In genomic region chr17:17781591-17782424, GRCh38 we compare ENCODE assay signal across 8 cellular contexts. TPM values are rescaled to one million over a fixed set of nuclear protein-coding genes. Genes with fewer than 3 reads are reported as not detected.
DNase-seq lines count a peak whose midpoint lies in the region; ATAC-seq and TF ChIP-seq lines count a peak whose summit lies in the region.

No MANE protein-coding gene starts in this region.

- peaks cover 17% of the 10 kb centered on the region for H3K27me3 Mint-ChIP-seq in CD4-positive, CD25-positive, alpha-beta regulatory T cell

- H3K27me3 ChIP-seq in CD4-positive, CD25-positive, alpha-beta regulatory T cell (ENCODE audit: control insufficient read depth, insufficient read depth, low read length), result no peaks in the 10 kb centered on the region

- TF ChIP-seq CTCF in WI38 (IDR thresholded peaks at IDR 0.05; ENCODE audit: low read depth, low read length) (no peak), GM10266 (IDR thresholded peaks at IDR 0.05; ENCODE audit: control insufficient read depth, insufficient read depth, low read depth, missing control alignments) (no peak), GM13977 (IDR thresholded peaks at IDR 0.05; ENCODE audit: extremely low read depth, insufficient read depth, missing control alignments) (no peak)

- H3K36me3 Mint-ChIP-seq in CD4-positive, CD25-positive, alpha-beta regulatory T cell, result no peaks in the 10 kb centered on the region
- H3K36me3 Mint-ChIP-seq in stimulated activated effector memory CD8-positive, alpha-beta T cell treated with anti-CD3 and anti-CD28 coated beads, Interleukin-12 subunit alpha, Interleukin-12 subunit beta, amount 100 ng/mL, for 72 hours, result no peaks in the 10 kb centered on the region

- H3K4me1 ChIP-seq in CD4-positive, CD25-positive, alpha-beta regulatory T cell (ENCODE audit: control insufficient read depth, insufficient read depth, low read length, poor library complexity, severe bottlenecking), result peaks cover 30% of the 10 kb centered on the region

- H3K36me3 ChIP-seq in CD4-positive, CD25-positive, alpha-beta regulatory T cell (ENCODE audit: control insufficient read depth, insufficient read depth, low read length), result no peaks in the 10 kb centered on the region

- H3K4me3 Mint-ChIP-seq in CD4-positive, CD25-positive, alpha-beta regulatory T cell, result peak overlapping the region in 3 of 4 donors; percentile 67 to 74 (median 68)
- peak overlapping the region; percentile 64 for H3K4me3 Mint-ChIP-seq in stimulated activated effector memory CD8-positive, alpha-beta T cell treated with anti-CD3 and anti-CD28 coated beads, Interleukin-12 subunit alpha, Interleukin-12 subunit beta, amount 100 ng/mL, for 72 hours

- peak in 1 of 3 donors; percentile 22 for DNase-seq in CD4-positive, CD25-positive, alpha-beta regulatory T cell
- peak; percentile 32 for DNase-seq in KBM-7
- DNase-seq in dermis blood vessel endothelial cell, result peak; percentile 37
- peak; percentile 64 for DNase-seq in left lobe of liver (ENCODE audit: low spot score)
- peak in 1 of 2 donors; percentile 62 for DNase-seq in stimulated activated effector memory CD8-positive, alpha-beta T cell treated with anti-CD3 and anti-CD28 coated beads, Interleukin-12 subunit alpha, Interleukin-12 subunit beta, amount 100 ng/mL, for 72 hours (ENCODE audit: low spot score in 2 of 2)
- no peak for DNase-seq in GM10266 (ENCODE audit: extremely low spot score)
- no peak for DNase-seq in GM13977 (ENCODE audit: low spot score)

- H3K4me1 Mint-ChIP-seq in CD4-positive, CD25-positive, alpha-beta regulatory T cell, result peaks cover 0 to 27% (median 10%) of the 10 kb centered on the region in 4 donors
- peaks cover 36% of the 10 kb centered on the region for H3K4me1 Mint-ChIP-seq in stimulated activated effector memory CD8-positive, alpha-beta T cell treated with anti-CD3 and anti-CD28 coated beads, Interleukin-12 subunit alpha, Interleukin-12 subunit beta, amount 100 ng/mL, for 72 hours

- H3K9me3 Mint-ChIP-seq in CD4-positive, CD25-positive, alpha-beta regulatory T cell, result peaks cover 0 to 1% (median 0%) of the 10 kb centered on the region in 7 donors
- H3K9me3 Mint-ChIP-seq in stimulated activated effector memory CD8-positive, alpha-beta T cell treated with anti-CD3 and anti-CD28 coated beads, Interleukin-12 subunit alpha, Interleukin-12 subunit beta, amount 100 ng/mL, for 72 hours, result no peaks in the 10 kb centered on the region

- H3K27ac Mint-ChIP-seq in CD4-positive, CD25-positive, alpha-beta regulatory T cell, result no peak overlapping the region
- H3K27ac Mint-ChIP-seq in stimulated activated effector memory CD8-positive, alpha-beta T cell treated with anti-CD3 and anti-CD28 coated beads, Interleukin-12 subunit alpha, Interleukin-12 subunit beta, amount 100 ng/mL, for 72 hours, result peak overlapping the region; percentile 39

- no peak overlapping the region for H3K4me3 ChIP-seq in CD4-positive, CD25-positive, alpha-beta regulatory T cell (ENCODE audit: low read depth, low read length)
- H3K4me3 ChIP-seq in WI38 (ENCODE audit: low read depth, low read length), result peak overlapping the region; percentile 47

- no peak overlapping the region for H3K27ac ChIP-seq in CD4-positive, CD25-positive, alpha-beta regulatory T cell (ENCODE audit: insufficient read depth, low read length, poor library complexity, severe bottlenecking)

- peak in 1 of 2 donors; percentile 12 for ATAC-seq in CD4-positive, CD25-positive, alpha-beta regulatory T cell (ENCODE audit: low read depth in 2 of 2)
- peak; percentile 53 for ATAC-seq in left lobe of liver
- ATAC-seq in stimulated activated effector memory CD8-positive, alpha-beta T cell treated with anti-CD3 and anti-CD28 coated beads, Interleukin-12 subunit alpha, Interleukin-12 subunit beta, amount 100 ng/mL, for 72 hours, result peak; percentile 23

- in situ Hi-C loops in KBM-7 (cut with MboI; ENCODE audit: low pct_unique_long_range_greater_than_20kb, low sequenced_read_pairs), result no loop called here
- in situ Hi-C loops in GM13977 (cut with MboI; ENCODE audit: low pct_unique_long_range_greater_than_20kb, low sequenced_read_pairs, unreplicated experiment), result no loop called here

- H3K9me3 ChIP-seq in CD4-positive, CD25-positive, alpha-beta regulatory T cell (ENCODE audit: control insufficient read depth in 2 of 2, low read length in 2 of 2), result no peaks in the 10 kb centered on the region

RNA-seq across cellular contexts. Expression of gene SREBF1, which starts 55.0 kb away (rescaled TPM):
- total RNA-seq in CD4-positive, CD25-positive, alpha-beta regulatory T cell, result 141 TPM
- polyA plus RNA-seq in CD4-positive, CD25-positive, alpha-beta regulatory T cell, result 1 to 10 TPM; 4.5 to 6.7 (median 6.0) TPM
- total RNA-seq in dermis blood vessel endothelial cell (28.8 and 71.5 TPM in 2 replicates), left lobe of liver (220 TPM)

Comparison
In these comparisons a context has a peak if more than half of its experiments do, and no peak if none do; other contexts are left out.
1. DNase-seq: peak in KBM-7 (single experiment), dermis blood vessel endothelial cell (single experiment) and left lobe of liver (single experiment); none in GM10266 (single experiment) and GM13977 (single experiment).